ENCODE assay signal across 1 cellular context in genomic region chr1:215595231-215595630, GRCh38.
TF ChIP-seq lines count a peak whose summit lies in the region.

No MANE protein-coding gene starts in this region.

TF ChIP-seq in GM23338, 12 proteins besides CTCF, POLR2A, EP300 and RAD21 (continued from another document):
- TF ChIP-seq, protein P1, sequence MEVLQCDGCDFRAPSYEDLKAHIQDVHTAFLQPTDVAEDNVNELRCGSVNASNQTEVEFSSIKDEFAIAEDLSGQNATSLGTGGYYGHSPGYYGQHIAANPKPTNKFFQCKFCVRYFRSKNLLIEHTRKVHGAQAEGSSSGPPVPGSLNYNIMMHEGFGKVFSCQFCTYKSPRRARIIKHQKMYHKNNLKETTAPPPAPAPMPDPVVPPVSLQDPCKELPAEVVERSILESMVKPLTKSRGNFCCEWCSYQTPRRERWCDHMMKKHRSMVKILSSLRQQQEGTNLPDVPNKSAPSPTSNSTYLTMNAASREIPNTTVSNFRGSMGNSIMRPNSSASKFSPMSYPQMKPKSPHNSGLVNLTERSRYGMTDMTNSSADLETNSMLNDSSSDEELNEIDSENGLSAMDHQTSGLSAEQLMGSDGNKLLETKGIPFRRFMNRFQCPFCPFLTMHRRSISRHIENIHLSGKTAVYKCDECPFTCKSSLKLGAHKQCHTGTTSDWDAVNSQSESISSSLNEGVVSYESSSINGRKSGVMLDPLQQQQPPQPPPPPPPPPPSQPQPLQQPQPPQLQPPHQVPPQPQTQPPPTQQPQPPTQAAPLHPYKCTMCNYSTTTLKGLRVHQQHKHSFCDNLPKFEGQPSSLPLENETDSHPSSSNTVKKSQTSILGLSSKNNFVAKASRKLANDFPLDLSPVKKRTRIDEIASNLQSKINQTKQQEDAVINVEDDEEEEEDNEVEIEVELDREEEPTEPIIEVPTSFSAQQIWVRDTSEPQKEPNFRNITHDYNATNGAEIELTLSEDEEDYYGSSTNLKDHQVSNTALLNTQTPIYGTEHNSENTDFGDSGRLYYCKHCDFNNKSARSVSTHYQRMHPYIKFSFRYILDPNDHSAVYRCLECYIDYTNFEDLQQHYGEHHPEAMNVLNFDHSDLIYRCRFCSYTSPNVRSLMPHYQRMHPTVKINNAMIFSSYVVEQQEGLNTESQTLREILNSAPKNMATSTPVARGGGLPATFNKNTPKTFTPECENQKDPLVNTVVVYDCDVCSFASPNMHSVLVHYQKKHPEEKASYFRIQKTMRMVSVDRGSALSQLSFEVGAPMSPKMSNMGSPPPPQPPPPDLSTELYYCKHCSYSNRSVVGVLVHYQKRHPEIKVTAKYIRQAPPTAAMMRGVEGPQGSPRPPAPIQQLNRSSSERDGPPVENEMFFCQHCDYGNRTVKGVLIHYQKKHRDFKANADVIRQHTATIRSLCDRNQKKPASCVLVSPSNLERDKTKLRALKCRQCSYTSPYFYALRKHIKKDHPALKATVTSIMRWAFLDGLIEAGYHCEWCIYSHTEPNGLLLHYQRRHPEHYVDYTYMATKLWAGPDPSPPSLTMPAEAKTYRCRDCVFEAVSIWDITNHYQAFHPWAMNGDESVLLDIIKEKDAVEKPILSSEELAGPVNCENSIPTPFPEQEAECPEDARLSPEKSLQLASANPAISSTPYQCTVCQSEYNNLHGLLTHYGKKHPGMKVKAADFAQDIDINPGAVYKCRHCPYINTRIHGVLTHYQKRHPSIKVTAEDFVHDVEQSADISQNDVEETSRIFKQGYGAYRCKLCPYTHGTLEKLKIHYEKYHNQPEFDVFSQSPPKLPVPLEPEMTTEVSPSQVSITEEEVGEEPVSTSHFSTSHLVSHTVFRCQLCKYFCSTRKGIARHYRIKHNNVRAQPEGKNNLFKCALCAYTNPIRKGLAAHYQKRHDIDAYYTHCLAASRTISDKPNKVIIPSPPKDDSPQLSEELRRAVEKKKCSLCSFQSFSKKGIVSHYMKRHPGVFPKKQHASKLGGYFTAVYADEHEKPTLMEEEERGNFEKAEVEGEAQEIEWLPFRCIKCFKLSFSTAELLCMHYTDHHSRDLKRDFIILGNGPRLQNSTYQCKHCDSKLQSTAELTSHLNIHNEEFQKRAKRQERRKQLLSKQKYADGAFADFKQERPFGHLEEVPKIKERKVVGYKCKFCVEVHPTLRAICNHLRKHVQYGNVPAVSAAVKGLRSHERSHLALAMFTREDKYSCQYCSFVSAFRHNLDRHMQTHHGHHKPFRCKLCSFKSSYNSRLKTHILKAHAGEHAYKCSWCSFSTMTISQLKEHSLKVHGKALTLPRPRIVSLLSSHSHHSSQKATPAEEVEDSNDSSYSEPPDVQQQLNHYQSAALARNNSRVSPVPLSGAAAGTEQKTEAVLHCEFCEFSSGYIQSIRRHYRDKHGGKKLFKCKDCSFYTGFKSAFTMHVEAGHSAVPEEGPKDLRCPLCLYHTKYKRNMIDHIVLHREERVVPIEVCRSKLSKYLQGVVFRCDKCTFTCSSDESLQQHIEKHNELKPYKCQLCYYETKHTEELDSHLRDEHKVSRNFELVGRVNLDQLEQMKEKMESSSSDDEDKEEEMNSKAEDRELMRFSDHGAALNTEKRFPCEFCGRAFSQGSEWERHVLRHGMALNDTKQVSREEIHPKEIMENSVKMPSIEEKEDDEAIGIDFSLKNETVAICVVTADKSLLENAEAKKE (CRISPR knock-in tag; IDR thresholded peaks at IDR 0.05) = no peak
- TF ChIP-seq EZH2phosphoT487 (IDR thresholded peaks at IDR 0.05; ENCODE audit: unreplicated experiment) (no peak), STAT1 (IDR thresholded peaks at IDR 0.05; ENCODE audit: unreplicated experiment) (no peak), JUNB (IDR thresholded peaks at IDR 0.05; ENCODE audit: unreplicated experiment) (no peak), ZNF331 (CRISPR knock-in tag; IDR thresholded peaks at IDR 0.05; ENCODE audit: low read depth) (no peak), POLR2AphosphoS5 (IDR thresholded peaks at IDR 0.05; ENCODE audit: low read depth) (no peak), NANOG (IDR thresholded peaks at IDR 0.05; ENCODE audit: borderline replicate concordance) (no peak)
- TF ChIP-seq, protein P2, sequence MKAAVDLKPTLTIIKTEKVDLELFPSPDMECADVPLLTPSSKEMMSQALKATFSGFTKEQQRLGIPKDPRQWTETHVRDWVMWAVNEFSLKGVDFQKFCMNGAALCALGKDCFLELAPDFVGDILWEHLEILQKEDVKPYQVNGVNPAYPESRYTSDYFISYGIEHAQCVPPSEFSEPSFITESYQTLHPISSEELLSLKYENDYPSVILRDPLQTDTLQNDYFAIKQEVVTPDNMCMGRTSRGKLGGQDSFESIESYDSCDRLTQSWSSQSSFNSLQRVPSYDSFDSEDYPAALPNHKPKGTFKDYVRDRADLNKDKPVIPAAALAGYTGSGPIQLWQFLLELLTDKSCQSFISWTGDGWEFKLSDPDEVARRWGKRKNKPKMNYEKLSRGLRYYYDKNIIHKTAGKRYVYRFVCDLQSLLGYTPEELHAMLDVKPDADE (IDR thresholded peaks at IDR 0.05) = no peak
